Comparison of ENCODE assay signal across 21 cellular contexts in the genomic region with DNA sequence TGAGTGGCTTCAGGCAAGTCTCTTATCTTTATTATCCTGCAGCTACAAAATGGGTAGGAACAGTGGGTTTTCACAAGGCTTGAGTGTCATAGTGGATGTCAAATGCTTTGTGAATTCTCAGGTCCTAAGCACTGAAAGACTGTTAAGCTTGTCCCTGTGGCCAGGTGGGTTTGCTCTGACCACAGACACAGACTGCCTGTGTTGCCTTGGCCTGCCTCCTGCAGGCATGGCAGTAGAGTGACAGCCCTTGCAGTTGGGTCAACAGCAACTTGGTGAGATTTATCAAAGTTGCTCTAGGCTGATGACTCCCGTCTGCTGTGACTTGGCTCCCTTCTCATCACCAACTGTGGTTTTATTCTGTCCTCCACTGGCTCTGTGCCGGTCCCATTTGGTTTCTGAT.
"Had no signal": no experiment of that assay in that cellular context is flagged by ENCODE, and none has a peak within 500 bp of the region (broad histone marks: within the 10 kb centered on the region; RNA-seq: fewer than 3 reads in every experiment).

No MANE protein-coding gene starts in this region.

- H3K27ac Mint-ChIP-seq: activated naive CD8-positive, alpha-beta T cell; nephron progenitor cell; progenitor cell of endocrine pancreas had no signal

- H3K4me3 Mint-ChIP-seq: activated naive CD8-positive, alpha-beta T cell; nephron progenitor cell had no signal

- DNase-seq: activated CD4-positive, alpha-beta T cell treated with anti-CD3 and anti-CD28 coated beads for 1 hour; activated CD4-positive, alpha-beta T cell treated with anti-CD3 and anti-CD28 coated beads, Interleukin-2, amount 50 U/mL, for 1 hour; activated effector memory CD4-positive, alpha-beta T cell treated with Interleukin-2 at 50 U/mL for 16 hours; activated naive CD4-positive, alpha-beta T cell treated with Interleukin-2 at 50 U/mL for 16 hours; anterior cingulate cortex; dermis blood vessel endothelial cell; effector CD4-positive, alpha-beta T cell; islet precursor cell; left ventricle myocardium superior; nephron progenitor cell; ovary; right lobe of liver; stimulated activated CD4-positive, alpha-beta T cell treated with anti-CD3 and anti-CD28 coated beads, Interleukin-2, amount 100 ng/mL, for 48 hours; stimulated activated naive CD4-positive, alpha-beta T cell treated with Interleukin-2 at 50 U/mL for 16 hours; T1000; testis; transverse colon had no signal

- ATAC-seq: left ventricle myocardium superior, right lobe of liver had no signal

- H3K4me1 ChIP-seq: right lobe of liver, testis, transverse colon had no signal

- H3K27me3 Mint-ChIP-seq: activated naive CD8-positive, alpha-beta T cell had no signal

- H3K27me3 ChIP-seq: ovary, right lobe of liver, testis, transverse colon had no signal

- H3K9me3 Mint-ChIP-seq: nephron progenitor cell had no signal

- H3K27ac ChIP-seq: epithelial cell of prostate, neutrophil, ovary, right lobe of liver, testis, transverse colon had no signal

- H3K4me3 ChIP-seq: ovary, right lobe of liver, testis, transverse colon had no signal

- H3K36me3 Mint-ChIP-seq: activated naive CD8-positive, alpha-beta T cell had no signal

- H3K36me3 ChIP-seq: neutrophil, ovary, right lobe of liver, transverse colon had no signal
